In the genomic region with DNA sequence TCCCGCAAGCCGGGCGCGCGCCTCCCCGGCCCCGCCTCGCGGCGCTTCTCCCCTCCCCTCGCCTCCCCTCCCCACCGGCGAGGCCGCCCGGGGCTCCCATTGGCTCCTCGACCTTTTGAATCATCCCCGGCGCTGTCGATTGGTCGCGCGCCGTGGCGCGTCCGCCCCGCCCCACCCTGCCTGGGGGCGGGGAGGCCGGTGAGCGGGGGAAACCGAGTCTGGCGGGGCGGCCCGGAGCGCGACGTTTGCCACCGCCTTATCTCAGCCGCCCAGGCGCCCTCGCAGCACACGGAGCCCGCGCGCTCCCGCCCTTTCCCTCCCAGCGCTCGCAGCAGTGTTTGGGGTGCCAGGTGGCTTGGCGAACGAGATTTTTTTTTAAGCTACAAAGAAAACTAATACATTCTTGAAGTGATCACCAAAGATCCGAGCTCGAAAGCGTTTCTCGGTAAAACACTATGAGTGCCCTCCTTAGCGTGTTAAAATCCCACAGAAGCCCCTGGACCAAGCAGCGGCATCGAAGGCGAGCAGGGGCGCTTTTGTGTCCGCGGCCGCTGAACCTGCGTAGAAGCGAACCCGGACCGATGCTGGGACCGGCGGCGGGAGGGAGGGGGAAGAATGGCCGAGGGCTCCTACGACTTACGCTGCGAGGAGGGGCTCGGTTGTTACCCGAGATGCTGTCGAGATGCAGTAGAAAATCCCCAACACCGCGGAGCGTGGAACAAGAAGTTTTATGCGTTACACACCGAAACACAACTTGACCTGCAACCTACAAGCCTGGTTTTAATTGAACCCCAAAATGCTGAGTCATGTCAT, we compare ENCODE assay signal across 8 cellular contexts. TPM values are rescaled to one million over a fixed set of nuclear protein-coding genes. Genes with fewer than 3 reads are reported as not detected.
DNase-seq lines count a peak whose midpoint lies in the region; ATAC-seq and TF ChIP-seq lines count a peak whose summit lies in the region.

No MANE protein-coding gene starts in this region.

- H3K4me3 Mint-ChIP-seq in activated CD8-positive, alpha-beta T cell treated with anti-CD3 and anti-CD28 coated beads for 36 hours, result peak overlapping the region; percentile 99

- POLR2A ChIA-PET in activated CD8-positive, alpha-beta T cell treated with anti-CD3 and anti-CD28 coated beads for 36 hours (lab: Charles Lee), result interaction anchor here (0.7 to 9.7 kb wide), 9 partner anchors 10 to 571 kb away, joined by 3 to 109 read pairs (median 5); a partner anchor contains a TSS

- WGBS in lung, 2 donors, result 0 to 1% methylated on average over 53 to 81 of the region's 81 CpGs

- H3K36me3 Mint-ChIP-seq in activated CD8-positive, alpha-beta T cell treated with anti-CD3 and anti-CD28 coated beads for 36 hours (ENCODE audit: low read depth), result peaks cover 22% of the 10 kb centered on the region

- no peaks in the 10 kb centered on the region for H3K36me3 ChIP-seq in duodenal mucosa (ENCODE audit: control insufficient read depth in 1 of 2, insufficient read depth in 2 of 2, low read length in 2 of 2)
- H3K36me3 ChIP-seq in lung (ENCODE audit: control insufficient read depth in 2 of 2, insufficient read depth in 2 of 2, low read length in 2 of 2), result no peaks in the 10 kb centered on the region

- DNase-seq in CD1c-positive myeloid dendritic cell (ENCODE audit: extremely low spot score) (peak; percentile 96), NCI-H748 treated with DMSO at 0.1 percent for 48 hours (lab: John Stamatoyannopoulos, UW) (peak; percentile 72), lung (ENCODE audit: low spot score) (peak; percentile 92)
- DNase-seq in activated CD8-positive, alpha-beta T cell treated with anti-CD3 and anti-CD28 coated beads for 36 hours, result peak; percentile 91
- DNase-seq in stimulated activated CD4-positive, alpha-beta T cell treated with anti-CD3 and anti-CD28 coated beads, TNF-alpha, amount 100 ng/mL, for 24 hours (ENCODE audit: low read depth in 3 of 3), result peak; percentile 78 to 89 (median 88)

- peak overlapping the region; percentile 84 to 92 for H3K4me3 ChIP-seq in duodenal mucosa (ENCODE audit: low read depth in 1 of 2, low read length in 2 of 2)
- H3K4me3 ChIP-seq in lung, result peak overlapping the region; percentile 91

- CTCF ChIA-PET in activated CD8-positive, alpha-beta T cell treated with anti-CD3 and anti-CD28 coated beads for 36 hours (lab: Charles Lee), result interaction anchor here (0.7 to 3.0 kb wide), 9 partner anchors 12 to 45 kb away, joined by 3 to 12 read pairs (median 3); no protein-coding TSS in a partner anchor

- H3K4me1 ChIP-seq in duodenal mucosa (ENCODE audit: control insufficient read depth in 1 of 2, insufficient read depth in 2 of 2, low read length in 2 of 2), result peaks cover 34 to 39% of the 10 kb centered on the region in 2 donors
- peaks cover 5 to 9% of the 10 kb centered on the region in 2 donors for H3K4me1 ChIP-seq in lung (ENCODE audit: control insufficient read depth in 2 of 2, insufficient read depth in 2 of 2, low read length in 2 of 2)

- TF ChIP-seq CTCF in activated CD8-positive, alpha-beta T cell treated with anti-CD3 and anti-CD28 coated beads for 36 hours (IDR thresholded peaks at IDR 0.05), result no peak
- no peak for TF ChIP-seq CTCF in lung (IDR thresholded peaks at IDR 0.05; ENCODE audit: control extremely low read depth, extremely low read depth)

- peak overlapping the region; percentile 90 for H3K27ac ChIP-seq in duodenal mucosa (ENCODE audit: low read depth, low read length)
- peak overlapping the region; percentile 84 to 92 for H3K27ac ChIP-seq in lung (ENCODE audit: low read depth in 1 of 2, low read length in 1 of 2)

- no peaks in the 10 kb centered on the region for H3K27me3 ChIP-seq in duodenal mucosa (ENCODE audit: control insufficient read depth in 1 of 2, insufficient read depth in 2 of 2, low read length in 2 of 2)
- no peaks in the 10 kb centered on the region for H3K27me3 ChIP-seq in lung (ENCODE audit: control insufficient read depth, insufficient read depth)

- H3K9me3 Mint-ChIP-seq in activated CD8-positive, alpha-beta T cell treated with anti-CD3 and anti-CD28 coated beads for 36 hours, result peaks cover 2% of the 10 kb centered on the region

- no peaks in the 10 kb centered on the region for H3K9me3 ChIP-seq in duodenal mucosa (ENCODE audit: control insufficient read depth in 1 of 2, low read length in 2 of 2)
- peaks cover 0 to 2% of the 10 kb centered on the region in 2 donors for H3K9me3 ChIP-seq in lung (ENCODE audit: control insufficient read depth in 2 of 2, insufficient read depth in 1 of 2, low read length in 1 of 2)

- intact Hi-C loops in activated CD8-positive, alpha-beta T cell treated with anti-CD3 and anti-CD28 coated beads for 36 hours (cut with micrococcal nuclease), result no loop called here

- peak overlapping the region; percentile 90 to 99 for H3K9ac ChIP-seq in duodenal mucosa (ENCODE audit: low read depth in 1 of 2, low read length in 2 of 2)

- H3K27me3 Mint-ChIP-seq in activated CD8-positive, alpha-beta T cell treated with anti-CD3 and anti-CD28 coated beads for 36 hours, result no peaks in the 10 kb centered on the region

- ATAC-seq in GM19395 (IDR thresholded peaks at IDR 0.05; ENCODE audit: unreplicated experiment) (peak; percentile 88), HG03521 (IDR thresholded peaks at IDR 0.05; ENCODE audit: unreplicated experiment) (peak; percentile 91), lung (ENCODE audit: insufficient read depth, low FRiP score) (peak; percentile 96)
- peak; percentile 94 for ATAC-seq in activated CD8-positive, alpha-beta T cell treated with anti-CD3 and anti-CD28 coated beads for 36 hours

- peaks cover 47% of the 10 kb centered on the region for H3K4me1 Mint-ChIP-seq in activated CD8-positive, alpha-beta T cell treated with anti-CD3 and anti-CD28 coated beads for 36 hours (ENCODE audit: low read depth)

- H3K27ac Mint-ChIP-seq in activated CD8-positive, alpha-beta T cell treated with anti-CD3 and anti-CD28 coated beads for 36 hours, result peak overlapping the region; percentile 90

RNA-seq across cellular contexts. Expression of a gene that starts 0.4 kb away (rescaled TPM):
- 100 to 1,000 TPM; 145 to 156 TPM for total RNA-seq in activated CD8-positive, alpha-beta T cell treated with anti-CD3 and anti-CD28 coated beads for 36 hours
- 10 to 100 TPM; 48.1 to 76.6 TPM for total RNA-seq in lung
- polyA plus RNA-seq in lung, result 10 to 100 TPM; 16.2 to 36.1 TPM

Comparison
In these comparisons a context has a peak if more than half of its experiments do, and no peak if none do; other contexts are left out.
1. Peak in every context shown above with its lines: DNase-seq, ATAC-seq, H3K4me3 ChIP-seq and H3K27ac ChIP-seq.